16 cellular contexts compared by ENCODE assay signal in the genomic region with DNA sequence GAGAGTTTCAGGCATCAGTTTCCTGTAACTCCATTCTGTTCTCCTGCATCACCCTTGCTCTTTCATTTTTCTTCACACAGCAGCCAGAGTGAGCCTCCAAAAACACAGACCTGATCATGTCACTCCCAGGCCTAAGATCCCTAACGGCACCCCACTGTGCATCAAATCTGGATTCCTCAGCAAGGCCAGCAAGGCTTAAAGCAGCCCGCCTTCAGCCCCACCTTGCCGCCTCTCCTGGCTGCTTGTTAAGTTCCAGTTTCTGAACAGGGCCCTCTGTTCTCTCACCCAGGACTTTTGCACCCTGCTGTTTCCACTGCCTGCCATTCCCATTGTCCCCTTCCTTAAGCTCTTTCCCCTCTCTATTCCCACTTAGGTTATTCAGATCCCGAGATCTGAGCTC. TPM values are rescaled to one million over a fixed set of nuclear protein-coding genes. Genes with fewer than 3 reads are reported as not detected.
DNase-seq lines count a peak whose midpoint lies in the region; ATAC-seq, FAIRE-seq and TF ChIP-seq lines count a peak whose summit lies in the region.
"Had no signal": no experiment of that assay in that cellular context is flagged by ENCODE, and none has a peak within 500 bp of the region (broad histone marks: within the 10 kb centered on the region; RNA-seq: fewer than 3 reads in every experiment).

No MANE protein-coding gene starts in this region.

- H2AFZ ChIP-seq in keratinocyte (ENCODE audit: control insufficient read depth, low read length) = peak overlapping the region; percentile 58

- peak overlapping the region; percentile 53 for H3K4me2 ChIP-seq in keratinocyte (ENCODE audit: control insufficient read depth, extremely low read depth, insufficient read depth, low read depth, low read length)

- H3K27ac ChIP-seq in RWPE2 (ENCODE audit: poor library complexity, severe bottlenecking) (peak overlapping the region; percentile 96), keratinocyte (ENCODE audit: control insufficient read depth, insufficient read depth, low read length) (peak overlapping the region; percentile 58), upper lobe of right lung (peak overlapping the region; percentile 66)

- no peaks in the 10 kb centered on the region for H3K79me2 ChIP-seq in keratinocyte (ENCODE audit: control insufficient read depth, insufficient read depth, low read length)

- ATAC-seq in RWPE2 (ENCODE audit: low read depth) (no peak), upper lobe of right lung (no peak), HG02981 (IDR thresholded peaks at IDR 0.05; ENCODE audit: unreplicated experiment) (no peak)

- H3K36me3 ChIP-seq in RWPE2 (ENCODE audit: low read depth) (no peaks in the 10 kb centered on the region), keratinocyte (ENCODE audit: control insufficient read depth in 2 of 2, extremely low read depth in 1 of 2, insufficient read depth in 2 of 2, low read length in 2 of 2) (no peaks in the 10 kb centered on the region), upper lobe of right lung (no peaks in the 10 kb centered on the region)
- H3K36me3 ChIP-seq: BE2C had no signal

- H3K9me1 ChIP-seq in keratinocyte (ENCODE audit: control insufficient read depth, extremely low read depth, insufficient read depth, low read length) = no peaks in the 10 kb centered on the region

- dilution Hi-C loops in keratinocyte (cut with MboI; ENCODE audit: extremely low pct_ligation_motif_present, low sequenced_read_pairs) = no loop called here

- H3K9me3 ChIP-seq in RWPE2 (ENCODE audit: severe bottlenecking) = peaks cover 6% of the 10 kb centered on the region
- peaks cover under 1% of the 10 kb centered on the region for H3K9me3 ChIP-seq in keratinocyte (ENCODE audit: control insufficient read depth, low read depth, low read length)
- H3K9me3 ChIP-seq in upper lobe of right lung = no peaks in the 10 kb centered on the region
- H3K9me3 ChIP-seq: BE2C had no signal

- peaks cover 50% of the 10 kb centered on the region for H3K4me1 ChIP-seq in RWPE2 (ENCODE audit: insufficient read depth, poor library complexity, severe bottlenecking)
- H3K4me1 ChIP-seq in keratinocyte (ENCODE audit: control insufficient read depth, extremely low read depth, insufficient read depth, low read length) = peaks cover 63% of the 10 kb centered on the region
- H3K4me1 ChIP-seq in upper lobe of right lung = peaks cover 18% of the 10 kb centered on the region
- H3K4me1 ChIP-seq: BE2C had no signal

- no peaks in the 10 kb centered on the region for H4K20me1 ChIP-seq in keratinocyte (ENCODE audit: control insufficient read depth, extremely low read depth, insufficient read depth, low read length)

- FAIRE-seq in keratinocyte (lab: Jason Lieb, UNC) = no peak

- no peaks in the 10 kb centered on the region for H3K27me3 ChIP-seq in RWPE2 (ENCODE audit: insufficient read depth, poor library complexity, severe bottlenecking)
- no peaks in the 10 kb centered on the region for H3K27me3 ChIP-seq in keratinocyte (ENCODE audit: control insufficient read depth, extremely low read depth, insufficient read depth, low read length)
- H3K27me3 ChIP-seq in upper lobe of right lung = no peaks in the 10 kb centered on the region

- intact Hi-C loops in upper lobe of right lung (cut with DNase I) = no loop called here
- intact Hi-C loops in posterior cingulate gyrus (cut with DNase I) = no loop called here

- DNase-seq in RWPE2 (ENCODE audit: low spot score) (no peak), keratinocyte (ENCODE audit: low read depth, low spot score) (no peak), upper lobe of right lung (no peak), posterior cingulate gyrus (no peak)
- DNase-seq: activated CD4-positive, alpha-beta T cell treated with anti-CD3 and anti-CD28 coated beads, Interleukin-2, amount 50 U/mL, for 48 hours; activated naive CD4-positive, alpha-beta T cell; activated T-cell treated with anti-CD3 and anti-CD28 coated beads for 4 hours; BE2C; cerebellar nuclear complex; effector CD8-positive, alpha-beta T cell; NCI-H526; SIG-M5 had no signal

- H3K4me3 ChIP-seq in RWPE2 (ENCODE audit: severe bottlenecking) (no peak overlapping the region), keratinocyte (ENCODE audit: control insufficient read depth in 2 of 3, extremely low read depth in 1 of 3, insufficient read depth in 2 of 3, low read depth in 1 of 3, low read length in 3 of 3) (no peak overlapping the region), upper lobe of right lung (no peak overlapping the region)

- TF ChIP-seq CTCF in RWPE2 (IDR thresholded peaks at IDR 0.05; ENCODE audit: poor library complexity, severe bottlenecking) = no peak
- no peak for TF ChIP-seq CTCF in keratinocyte (optimal IDR thresholded peaks at IDR 0.05 in 1 of 3, IDR thresholded peaks at IDR 0.05 in 1 of 3, conservative IDR thresholded peaks at IDR 0.05 in 1 of 3; ENCODE audit: extremely low read depth in 1 of 3, insufficient read depth in 2 of 3, low read length in 3 of 3)
- TF ChIP-seq CTCF in upper lobe of right lung (IDR thresholded peaks at IDR 0.05) = no peak

- H3K9ac ChIP-seq in keratinocyte (ENCODE audit: control insufficient read depth, extremely low read depth, insufficient read depth, low read length) = no peak overlapping the region

RNA-seq across cellular contexts. Expression of a gene that starts 29.3 kb away (rescaled TPM):
- polyA plus RNA-seq in keratinocyte = 38.8 to 69.2 TPM (median 65.3 TPM) in 3 replicates
- 55.5 TPM for polyA plus RNA-seq in keratinocyte (2011; ENCODE audit: low read depth)
- polyA plus RNA-seq in keratinocyte (2011; cell fraction: cytosol; rRNA removed) = 46.7 and 49.2 TPM in 2 replicates
- 136 and 166 TPM in 2 replicates for polyA plus RNA-seq in keratinocyte (2011; cell fraction: nucleus; rRNA removed)
- polyA plus RNA-seq in keratinocyte (2012; ENCODE audit: low replicate concordance) = 89.2 and 97.4 TPM in 2 replicates
- polyA minus RNA-seq in keratinocyte = 45.2 to 149 TPM (median 67.3 TPM) in 3 replicates
- polyA minus RNA-seq in keratinocyte (2011; cell fraction: cytosol; rRNA and poly(A)+ RNA removed) = 29.2 TPM
- polyA minus RNA-seq in keratinocyte (2011; cell fraction: nucleus; rRNA and poly(A)+ RNA removed) = 65.2 and 94.2 TPM in 2 replicates
- 128 TPM for total RNA-seq in upper lobe of right lung
- total RNA-seq: osteocyte had no signal

RNA-seq across cellular contexts. Expression of a gene that starts 33.0 kb away (rescaled TPM):
- polyA plus RNA-seq in keratinocyte = not detected in 3 replicates
- not detected for polyA plus RNA-seq in keratinocyte (2011; ENCODE audit: low read depth)
- not detected in 2 replicates for polyA plus RNA-seq in keratinocyte (2011; cell fraction: cytosol; rRNA removed)
- polyA plus RNA-seq in keratinocyte (2011; cell fraction: nucleus; rRNA removed) = not detected in 2 replicates
- polyA plus RNA-seq in keratinocyte (2012; ENCODE audit: low replicate concordance) = not detected in 2 replicates
- not detected in 3 replicates for polyA minus RNA-seq in keratinocyte
- not detected for polyA minus RNA-seq in keratinocyte (2011; cell fraction: cytosol; rRNA and poly(A)+ RNA removed)
- polyA minus RNA-seq in keratinocyte (2011; cell fraction: nucleus; rRNA and poly(A)+ RNA removed) = not detected in 2 replicates
- total RNA-seq in upper lobe of right lung = not detected
- total RNA-seq: HT1080, lower leg skin, osteocyte had no signal

RNA-seq across cellular contexts. Expression of a gene that starts 47.8 kb away (rescaled TPM):
- 3.2 to 5.2 TPM (median 3.4 TPM) in 3 replicates for polyA plus RNA-seq in keratinocyte
- polyA plus RNA-seq in keratinocyte (2011; ENCODE audit: low read depth) = 93.0 TPM
- polyA plus RNA-seq in keratinocyte (2011; cell fraction: cytosol; rRNA removed) = 0.71 and 2.0 TPM in 2 replicates
- 7.1 and 10.2 TPM in 2 replicates for polyA plus RNA-seq in keratinocyte (2011; cell fraction: nucleus; rRNA removed)
- 4.4 and 38.4 TPM in 2 replicates for polyA plus RNA-seq in keratinocyte (2012; ENCODE audit: low replicate concordance)
- polyA minus RNA-seq in keratinocyte = 1.8 to 7.8 TPM (median 3.2 TPM) in 3 replicates
- 2.7 TPM for polyA minus RNA-seq in keratinocyte (2011; cell fraction: cytosol; rRNA and poly(A)+ RNA removed)
- 8.2 and 14.3 TPM in 2 replicates for polyA minus RNA-seq in keratinocyte (2011; cell fraction: nucleus; rRNA and poly(A)+ RNA removed)
- total RNA-seq in upper lobe of right lung = 7.0 TPM

RNA-seq across cellular contexts. Expression of a gene that starts 49.9 kb away (rescaled TPM):
- polyA plus RNA-seq in keratinocyte = 8.7 to 13.9 TPM (median 12.2 TPM) in 3 replicates
- polyA plus RNA-seq in keratinocyte (2011; ENCODE audit: low read depth) = 36.2 TPM
- polyA plus RNA-seq in keratinocyte (2011; cell fraction: cytosol; rRNA removed) = 7.0 and 10.5 TPM in 2 replicates
- polyA plus RNA-seq in keratinocyte (2011; cell fraction: nucleus; rRNA removed) = 22.4 and 25.8 TPM in 2 replicates
- polyA plus RNA-seq in keratinocyte (2012; ENCODE audit: low replicate concordance) = 9.1 and 34.8 TPM in 2 replicates
- 8.6 to 27.5 TPM (median 25.9 TPM) in 3 replicates for polyA minus RNA-seq in keratinocyte
- 8.8 TPM for polyA minus RNA-seq in keratinocyte (2011; cell fraction: cytosol; rRNA and poly(A)+ RNA removed)
- 20.5 and 30.3 TPM in 2 replicates for polyA minus RNA-seq in keratinocyte (2011; cell fraction: nucleus; rRNA and poly(A)+ RNA removed)
- total RNA-seq in upper lobe of right lung = 49.9 TPM

RNA-seq across cellular contexts. Expression of a gene that starts 57.0 kb away (rescaled TPM):
- 0.01 TPM in 1 of 3 replicates, not detected in the others for polyA plus RNA-seq in keratinocyte
- polyA plus RNA-seq in keratinocyte (2011; ENCODE audit: low read depth) = not detected
- polyA plus RNA-seq in keratinocyte (2011; cell fraction: cytosol; rRNA removed) = not detected in 2 replicates
- polyA plus RNA-seq in keratinocyte (2011; cell fraction: nucleus; rRNA removed) = not detected in 2 replicates
- not detected in 2 replicates for polyA plus RNA-seq in keratinocyte (2012; ENCODE audit: low replicate concordance)
- not detected in 3 replicates for polyA minus RNA-seq in keratinocyte
- not detected for polyA minus RNA-seq in keratinocyte (2011; cell fraction: cytosol; rRNA and poly(A)+ RNA removed)
- not detected in 2 replicates for polyA minus RNA-seq in keratinocyte (2011; cell fraction: nucleus; rRNA and poly(A)+ RNA removed)
- 700 TPM for total RNA-seq in upper lobe of right lung
- total RNA-seq: osteocyte had no signal
